ENCODE assay signal across 11 cellular contexts in the genomic region with DNA sequence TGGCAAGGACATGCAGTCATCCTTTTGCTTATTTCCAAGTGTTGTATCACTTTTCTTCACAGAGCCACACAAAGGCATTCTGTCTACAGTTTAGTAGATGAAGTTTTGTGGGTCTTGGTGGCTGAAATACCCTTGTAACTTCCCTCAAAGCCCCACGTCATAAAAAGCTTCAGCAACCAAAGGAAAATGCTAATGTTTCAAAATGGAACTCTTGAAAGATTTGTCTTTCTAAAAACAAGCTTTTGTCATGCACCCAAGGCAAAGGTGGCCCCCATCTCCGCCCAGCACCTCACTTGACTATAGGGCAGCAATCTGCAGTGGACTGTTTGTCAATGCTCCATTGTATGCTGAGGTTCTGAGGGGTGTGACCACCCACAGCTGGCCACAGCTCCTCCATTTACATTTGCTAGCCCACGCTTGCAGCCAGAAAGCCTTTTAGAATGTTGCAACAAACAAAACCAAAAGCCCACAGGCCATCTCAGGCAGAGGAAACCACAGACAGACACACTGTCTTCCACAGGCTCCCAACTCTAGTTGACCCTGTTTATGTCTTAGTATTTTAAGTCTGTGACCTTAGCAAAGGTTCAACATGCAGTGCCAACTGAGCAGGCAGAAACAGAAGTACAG.
DNase-seq lines count a peak whose midpoint lies in the region; ATAC-seq, FAIRE-seq and TF ChIP-seq lines count a peak whose summit lies in the region.
"Had no signal": no experiment of that assay in that cellular context is flagged by ENCODE, and none has a peak within 500 bp of the region (broad histone marks: within the 10 kb centered on the region; RNA-seq: fewer than 3 reads in every experiment).

No MANE protein-coding gene starts in this region.

- H3K9me1 ChIP-seq in K562 (ENCODE audit: control insufficient read depth, insufficient read depth, low read length) = no peaks in the 10 kb centered on the region

- H3K9ac ChIP-seq in Loucy (ENCODE audit: low read depth, low read length, poor library complexity, severe bottlenecking) (no peak overlapping the region), K562 (ENCODE audit: insufficient read depth in 1 of 2, low read depth in 2 of 2, low read length in 2 of 2) (no peak overlapping the region; a peak in 1 of 4 replicates)

- no peak for TF ChIP-seq RAD21 in K562 (CRISPR knock-in tag; conservative IDR thresholded peaks at IDR 0.05 in 1 of 2, IDR thresholded peaks at IDR 0.05 in 1 of 2)

- peak; percentile 66 for ATAC-seq in GM18861 (IDR thresholded peaks at IDR 0.05; ENCODE audit: unreplicated experiment)
- no peak for ATAC-seq in K562
- ATAC-seq in HG03354 (IDR thresholded peaks at IDR 0.05; ENCODE audit: poor library complexity, severe bottlenecking, unreplicated experiment) = no peak
- no peak for ATAC-seq in GM21526 (IDR thresholded peaks at IDR 0.05; ENCODE audit: low FRiP score, unreplicated experiment)

- peaks cover 24% of the 10 kb centered on the region for H3K4me1 ChIP-seq in Loucy (ENCODE audit: insufficient read depth, low read length, poor library complexity, severe bottlenecking)
- H3K4me1 ChIP-seq in K562 (replicated peaks in 1 of 2; ENCODE audit: control insufficient read depth in 2 of 2, insufficient read depth in 2 of 2, low read length in 2 of 2) = peaks cover 0 to 2% of the 10 kb centered on the region in 2 experiments; a peak in 3 of 5 replicates
- peaks cover 17% of the 10 kb centered on the region in 2 experiments for H3K4me1 ChIP-seq in neutrophil (ENCODE audit: control insufficient read depth in 1 of 2, insufficient read depth in 1 of 2, low read depth in 1 of 2, low read length in 1 of 2)

- FAIRE-seq in K562 (lab: Jason Lieb, UNC) = no peak
- FAIRE-seq: endothelial cell of umbilical vein had no signal

- no peak for DNase-seq in K562 (ENCODE audit: extremely low read depth in 1 of 4, low spot score in 3 of 4)
- no peak for DNase-seq in middle frontal gyrus (ENCODE audit: extremely low spot score, low spot score)
- no peak for DNase-seq in NCI-H446 (lab: John Stamatoyannopoulos, UW)
- DNase-seq: NCI-H1105 treated with DMSO at 0.1 percent for 48 hours had no signal

- H3K79me2 ChIP-seq in Loucy (ENCODE audit: insufficient read depth, low read length) (no peaks in the 10 kb centered on the region), K562 (ENCODE audit: control insufficient read depth, insufficient read depth, low read length) (no peaks in the 10 kb centered on the region)

- no TSS peak for BruUV-seq in K562 (replicated peaks; lab: Mats Ljungman, UMichigan)

- H2AFZ ChIP-seq in Loucy (ENCODE audit: low read length) = no peak overlapping the region
- H2AFZ ChIP-seq in K562 (ENCODE audit: low read depth, low read length) = no peak overlapping the region

- H3K9me2 ChIP-seq in Loucy (replicated peaks; ENCODE audit: low read depth, low read length) = no peaks in the 10 kb centered on the region

- no peaks in the 10 kb centered on the region for H4K20me1 ChIP-seq in Loucy (ENCODE audit: insufficient read depth, low read length, poor library complexity, severe bottlenecking)
- no peaks in the 10 kb centered on the region for H4K20me1 ChIP-seq in K562 (replicated peaks; ENCODE audit: control insufficient read depth, insufficient read depth, low read length)

- TF ChIP-seq CTCF in Loucy (conservative IDR thresholded peaks at IDR 0.05; ENCODE audit: low read length) (no peak), K562 (IDR thresholded peaks at IDR 0.05 in 2 of 3, conservative IDR thresholded peaks at IDR 0.05 in 1 of 3; ENCODE audit: insufficient read depth in 2 of 3, low read depth in 1 of 3, low read length in 3 of 3) (no peak), neutrophil (IDR thresholded peaks at IDR 0.05) (no peak)

- POLR2A ChIA-PET in K562 (lab: Yijun Ruan, JAX) = no interaction called here

- no peak for TF ChIP-seq EP300 in K562 (IDR thresholded peaks at IDR 0.05; ENCODE audit: low read length)

- TF ChIP-seq POLR2A in K562 (conservative IDR thresholded peaks at IDR 0.05) = no peak

- no peaks in the 10 kb centered on the region for H3F3A ChIP-seq in Loucy (ENCODE audit: low read depth)

- H3K9me3 ChIP-seq in Loucy (ENCODE audit: insufficient read depth, low read depth, low read length) = no peaks in the 10 kb centered on the region
- no peaks in the 10 kb centered on the region for H3K9me3 ChIP-seq in K562 (replicated peaks; ENCODE audit: control insufficient read depth, insufficient read depth, low read depth, low read length)
- H3K9me3 ChIP-seq in neutrophil = no peaks in the 10 kb centered on the region
- H3K9me3 ChIP-seq: suprapubic skin had no signal

- no peak overlapping the region for H3K27ac ChIP-seq in K562 (ENCODE audit: extremely low read depth, low read depth, low read length)
- peak overlapping the region; percentile 45 for H3K27ac ChIP-seq in neutrophil
- H3K27ac ChIP-seq: suprapubic skin had no signal

- H3K36me3 ChIP-seq in Loucy (ENCODE audit: insufficient read depth, low read length) (no peaks in the 10 kb centered on the region), K562 (ENCODE audit: control insufficient read depth, insufficient read depth, low read length) (no peaks in the 10 kb centered on the region), neutrophil (no peaks in the 10 kb centered on the region)
- H3K36me3 ChIP-seq: suprapubic skin had no signal

- intact Hi-C loops in K562 (cut with micrococcal nuclease) = no loop called here

- H3K4me3 ChIP-seq in Loucy (ENCODE audit: low read length, poor library complexity, severe bottlenecking) (no peak overlapping the region), K562 (no peak overlapping the region), neutrophil (ENCODE audit: low read depth in 1 of 2, low read length in 1 of 2) (no peak overlapping the region)
- H3K4me3 ChIP-seq: suprapubic skin had no signal

- CTCF ChIA-PET in K562 (lab: Yijun Ruan, JAX; ENCODE audit: low intra/inter-chr PET ratio) = no interaction called here

- in situ Hi-C loops in K562 (cut with MboI) = no loop called here

- 37% methylated on average over 3 of the region's 3 CpGs for WGBS in K562 (ENCODE audit: insufficient coverage, low coverage, missing lambda C conversion rate)

- no peaks in the 10 kb centered on the region for H3K27me3 ChIP-seq in Loucy (ENCODE audit: insufficient read depth, low read length, poor library complexity, severe bottlenecking)
- H3K27me3 ChIP-seq in K562 (ENCODE audit: control insufficient read depth in 2 of 2, insufficient read depth in 2 of 2, low read length in 2 of 2) = no peaks in the 10 kb centered on the region
- no peaks in the 10 kb centered on the region for H3K27me3 ChIP-seq in neutrophil
- H3K27me3 ChIP-seq: suprapubic skin had no signal

- H3K4me2 ChIP-seq in Loucy (ENCODE audit: low read depth, low read length, poor library complexity, severe bottlenecking) (peak overlapping the region; percentile 43), K562 (ENCODE audit: insufficient read depth, low read length) (no peak overlapping the region)

TF ChIP-seq in K562, 482 proteins besides CTCF, POLR2A, EP300 and RAD21:
- TF ChIP-seq, protein P1, sequence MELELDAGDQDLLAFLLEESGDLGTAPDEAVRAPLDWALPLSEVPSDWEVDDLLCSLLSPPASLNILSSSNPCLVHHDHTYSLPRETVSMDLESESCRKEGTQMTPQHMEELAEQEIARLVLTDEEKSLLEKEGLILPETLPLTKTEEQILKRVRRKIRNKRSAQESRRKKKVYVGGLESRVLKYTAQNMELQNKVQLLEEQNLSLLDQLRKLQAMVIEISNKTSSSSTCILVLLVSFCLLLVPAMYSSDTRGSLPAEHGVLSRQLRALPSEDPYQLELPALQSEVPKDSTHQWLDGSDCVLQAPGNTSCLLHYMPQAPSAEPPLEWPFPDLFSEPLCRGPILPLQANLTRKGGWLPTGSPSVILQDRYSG (tag; conservative IDR thresholded peaks at IDR 0.05; ENCODE audit: low read depth) = 0 out of 2 replicates have a peak, but pooled peaks have one; percentile 27
- no peak for TF ChIP-seq ZNF354B (CRISPR knock-in tag; IDR thresholded peaks at IDR 0.05)
